10 cellular contexts compared by ENCODE assay signal in genomic region chr19:2014081-2014693, GRCh38. TPM values are rescaled to one million over a fixed set of nuclear protein-coding genes. Genes with fewer than 3 reads are reported as not detected.
A peak's percentile ranks its signal among the peaks of the same experiment; 100 is the strongest.
DNase-seq lines count a peak whose midpoint lies in the region; ATAC-seq and TF ChIP-seq lines count a peak whose summit lies in the region.
"Had no signal": no experiment of that assay in that cellular context is flagged by ENCODE, and none has a peak within 500 bp of the region (broad histone marks: within the 10 kb centered on the region; RNA-seq: fewer than 3 reads in every experiment).

No MANE protein-coding gene starts in this region.

- no peak for TF ChIP-seq POLR2A in gastroesophageal sphincter (IDR thresholded peaks at IDR 0.05)
- no peak for TF ChIP-seq POLR2A in spleen (IDR thresholded peaks at IDR 0.05)

- H3K36me3 Mint-ChIP-seq in activated CD4-positive, alpha-beta memory T cell treated with anti-CD3 and anti-CD28 coated beads, Interleukin-2, amount 10 ng/mL, durations not matched to agents 7 days and 5 days (ENCODE audit: low read depth), result peaks cover 12% of the 10 kb centered on the region

- no peaks in the 10 kb centered on the region for H3K4me1 ChIP-seq in HAP-1
- H3K4me1 ChIP-seq in gastroesophageal sphincter, result peaks cover 0 to 39% (median 23%) of the 10 kb centered on the region in 3 donors
- peaks cover 0 to 61% (median 20%) of the 10 kb centered on the region in 6 donors for H3K4me1 ChIP-seq in spleen

- no peak for DNase-seq in HAP-1 (ENCODE audit: low spot score in 2 of 2)
- DNase-seq in activated CD4-positive, alpha-beta memory T cell treated with anti-CD3 and anti-CD28 coated beads, Interleukin-2, amount 10 ng/mL, durations not matched to agents 7 days and 5 days, result no peak
- DNase-seq in spleen, result no peak
- DNase-seq in dedifferentiated amniotic fluid mesenchymal stem cell (ENCODE audit: extremely low spot score), result no peak
- DNase-seq in hippocampal formation (lab: John Stamatoyannopoulos, UW), result no peak
- DNase-seq in pons (ENCODE audit: low spot score), result no peak
- no peak for DNase-seq in amniotic stem cell (lab: John Stamatoyannopoulos, UW)
- DNase-seq: central memory CD4-positive, alpha-beta T cell; SHP77 had no signal

- H3K27ac ChIP-seq in gastroesophageal sphincter (peak overlapping the region in 3 of 4 donors; percentile 47 to 82 (median 80)), spleen (peak overlapping the region in 4 of 8 donors; percentile 65 to 87 (median 75))

- H3K4me1 Mint-ChIP-seq in activated CD4-positive, alpha-beta memory T cell treated with anti-CD3 and anti-CD28 coated beads, Interleukin-2, amount 10 ng/mL, durations not matched to agents 7 days and 5 days, result peaks cover 10% of the 10 kb centered on the region

- ATAC-seq in gastroesophageal sphincter, result no peak

- H3K9me3 ChIP-seq in HAP-1, result no peaks in the 10 kb centered on the region
- H3K9me3 ChIP-seq in gastroesophageal sphincter, result no peaks in the 10 kb centered on the region
- no peaks in the 10 kb centered on the region for H3K9me3 ChIP-seq in spleen

- intact Hi-C loops in spleen (cut with DNase I; ENCODE audit: low total_unique reads), result loop anchor here (5.0 kb wide), 1 partner anchor 67 kb away; no protein-coding TSS in a partner anchor

- H3K27ac Mint-ChIP-seq in activated CD4-positive, alpha-beta memory T cell treated with anti-CD3 and anti-CD28 coated beads, Interleukin-2, amount 10 ng/mL, durations not matched to agents 7 days and 5 days, result no peak overlapping the region

- peak overlapping the region; percentile 63 for H3K4me3 Mint-ChIP-seq in activated CD4-positive, alpha-beta memory T cell treated with anti-CD3 and anti-CD28 coated beads, Interleukin-2, amount 10 ng/mL, durations not matched to agents 7 days and 5 days

- CTCF ChIA-PET in activated CD4-positive, alpha-beta memory T cell treated with anti-CD3 and anti-CD28 coated beads, Interleukin-2, amount 10 ng/mL, durations not matched to agents 7 days and 5 days (lab: Charles Lee), result no interaction called here

- no peak for TF ChIP-seq CTCF in gastroesophageal sphincter (IDR thresholded peaks at IDR 0.05)
- no peak for TF ChIP-seq CTCF in spleen (IDR thresholded peaks at IDR 0.05 in 8 of 11, conservative IDR thresholded peaks at IDR 0.05 in 3 of 11)

- H3K36me3 ChIP-seq in HAP-1 (replicated peaks) (peaks cover 12% of the 10 kb centered on the region; the same call in 1 of the 2 replicates), gastroesophageal sphincter (peaks cover 0 to 13% of the 10 kb centered on the region in 2 donors), spleen (peaks cover 0 to 16% (median 0%) of the 10 kb centered on the region in 6 donors)

- 64 to 69% methylated on average over 5 to 6 of the region's 9 CpGs for WGBS in gastroesophageal sphincter (ENCODE audit: low coverage in 1 of 2), 2 donors
- 82 to 89% (median 86%) methylated on average over 9 of the region's 9 CpGs for WGBS in spleen, 5 donors

- H3K27me3 ChIP-seq in HAP-1 (ENCODE audit: low read depth) (no peaks in the 10 kb centered on the region), gastroesophageal sphincter (no peaks in the 10 kb centered on the region), spleen (replicated peaks in 1 of 7) (no peaks in the 10 kb centered on the region)

- H3K4me3 ChIP-seq in HAP-1 (peak overlapping the region; percentile 48), gastroesophageal sphincter (peak overlapping the region in 1 of 2 donors; percentile 79), spleen (peak overlapping the region in 5 of 8 donors; percentile 52 to 83 (median 59))

- H3K9me3 Mint-ChIP-seq in activated CD4-positive, alpha-beta memory T cell treated with anti-CD3 and anti-CD28 coated beads, Interleukin-2, amount 10 ng/mL, durations not matched to agents 7 days and 5 days, result no peaks in the 10 kb centered on the region

- H3K27me3 Mint-ChIP-seq in activated CD4-positive, alpha-beta memory T cell treated with anti-CD3 and anti-CD28 coated beads, Interleukin-2, amount 10 ng/mL, durations not matched to agents 7 days and 5 days, result no peaks in the 10 kb centered on the region

- in situ Hi-C loops in HAP-1 (cut with MboI; ENCODE audit: low sequenced_read_pairs), result no loop called here

- no peak for TF ChIP-seq EP300 in gastroesophageal sphincter (IDR thresholded peaks at IDR 0.05)

- POLR2A ChIA-PET in activated CD4-positive, alpha-beta memory T cell treated with anti-CD3 and anti-CD28 coated beads, Interleukin-2, amount 10 ng/mL, durations not matched to agents 7 days and 5 days (lab: Charles Lee), result no interaction called here

RNA-seq across cellular contexts. Expression of gene BTBD2, which starts 1.3 kb away (rescaled TPM):
- 10 to 100 TPM; 55.4 to 57.1 TPM for total RNA-seq in activated CD4-positive, alpha-beta memory T cell treated with anti-CD3 and anti-CD28 coated beads, Interleukin-2, amount 10 ng/mL, durations not matched to agents 7 days and 5 days
- total RNA-seq in gastroesophageal sphincter (100 to 1,000 TPM in 1 of 4 donors, 10 to 100 TPM in 3; 44.0 to 125 (median 59.9) TPM), spleen (10 to 100 TPM; 47.6 to 77.1 (median 65.5) TPM)
- 10 to 100 TPM; 29.1 to 53.0 (median 31.2) TPM for polyA plus RNA-seq in spleen

RNA-seq across cellular contexts. Expression of gene MKNK2, which starts 36.9 kb away (rescaled TPM):
- 100 to 1,000 TPM; 239 to 253 TPM for total RNA-seq in activated CD4-positive, alpha-beta memory T cell treated with anti-CD3 and anti-CD28 coated beads, Interleukin-2, amount 10 ng/mL, durations not matched to agents 7 days and 5 days
- 100 to 1,000 TPM in 3 of 4 donors, 10 to 100 TPM in 1; 98.4 to 195 (median 173) TPM for total RNA-seq in gastroesophageal sphincter
- 100 to 1,000 TPM; 212 to 389 (median 265) TPM for total RNA-seq in spleen
- polyA plus RNA-seq in spleen, result 100 to 1,000 TPM in 1 of 3 donors, 10 to 100 TPM in 2; 88.2 to 154 (median 90.0) TPM
